1 cellular context compared by ENCODE assay signal in the genomic region with DNA sequence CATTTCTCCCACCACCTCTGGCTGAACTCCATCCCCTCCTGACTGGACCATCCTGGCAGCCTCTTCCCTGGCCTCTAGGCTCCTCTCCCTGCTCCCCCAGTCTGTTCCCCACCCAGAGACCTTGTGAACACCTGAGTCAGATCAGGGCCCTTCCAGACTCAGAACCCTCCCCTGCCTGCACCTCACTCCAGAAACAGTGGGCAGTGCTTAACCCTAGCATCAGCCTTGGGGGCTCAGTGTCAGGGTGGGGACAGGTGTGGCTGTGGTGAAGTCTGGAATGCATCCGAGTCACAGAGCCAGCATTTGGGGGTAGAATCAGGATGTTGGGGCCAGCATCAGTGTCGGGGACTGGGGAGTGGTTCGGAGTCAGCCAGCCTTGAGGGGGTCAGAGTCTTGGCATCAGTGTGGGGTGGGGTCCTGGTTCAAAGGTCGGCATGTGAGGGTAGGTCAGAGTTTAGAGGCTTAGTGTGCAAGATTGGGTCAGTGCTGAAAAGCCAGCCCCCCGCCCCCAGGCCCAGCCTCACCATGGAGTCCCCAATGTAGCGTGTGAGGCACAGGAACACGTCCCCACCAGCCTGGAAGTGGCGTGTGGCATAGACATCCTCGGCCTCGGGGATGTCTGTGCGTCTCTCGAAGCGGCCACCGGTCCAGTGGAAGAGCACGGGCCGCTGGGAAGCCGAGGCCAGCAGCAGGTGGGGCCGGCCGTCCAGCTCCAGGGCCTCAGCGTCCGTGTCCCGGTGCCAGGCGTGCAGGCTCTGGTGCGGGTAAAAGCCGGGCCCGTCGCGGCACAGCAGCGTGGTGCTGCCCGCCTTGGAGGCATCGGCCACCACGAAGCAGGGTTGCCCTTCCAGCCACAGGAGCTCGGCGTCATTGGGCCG.
TF ChIP-seq lines count a peak whose summit lies in the region.

No MANE protein-coding gene starts in this region.

TF ChIP-seq in HepG2, 621 proteins besides CTCF, POLR2A, EP300 and RAD21:
- TF ChIP-seq SALL1 (CRISPR knock-in tag; IDR thresholded peaks at IDR 0.05): peak; percentile 7; the same call in 1 of the 2 replicates
- no peak for TF ChIP-seq ZNF619 (CRISPR knock-in tag; IDR thresholded peaks at IDR 0.05)
- TF ChIP-seq, protein P1, sequence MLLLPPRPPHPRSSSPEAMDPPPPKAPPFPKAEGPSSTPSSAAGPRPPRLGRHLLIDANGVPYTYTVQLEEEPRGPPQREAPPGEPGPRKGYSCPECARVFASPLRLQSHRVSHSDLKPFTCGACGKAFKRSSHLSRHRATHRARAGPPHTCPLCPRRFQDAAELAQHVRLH (CRISPR knock-in tag; IDR thresholded peaks at IDR 0.05; ENCODE audit: borderline replicate concordance, low read depth): no peak
- TF ChIP-seq, protein P2, sequence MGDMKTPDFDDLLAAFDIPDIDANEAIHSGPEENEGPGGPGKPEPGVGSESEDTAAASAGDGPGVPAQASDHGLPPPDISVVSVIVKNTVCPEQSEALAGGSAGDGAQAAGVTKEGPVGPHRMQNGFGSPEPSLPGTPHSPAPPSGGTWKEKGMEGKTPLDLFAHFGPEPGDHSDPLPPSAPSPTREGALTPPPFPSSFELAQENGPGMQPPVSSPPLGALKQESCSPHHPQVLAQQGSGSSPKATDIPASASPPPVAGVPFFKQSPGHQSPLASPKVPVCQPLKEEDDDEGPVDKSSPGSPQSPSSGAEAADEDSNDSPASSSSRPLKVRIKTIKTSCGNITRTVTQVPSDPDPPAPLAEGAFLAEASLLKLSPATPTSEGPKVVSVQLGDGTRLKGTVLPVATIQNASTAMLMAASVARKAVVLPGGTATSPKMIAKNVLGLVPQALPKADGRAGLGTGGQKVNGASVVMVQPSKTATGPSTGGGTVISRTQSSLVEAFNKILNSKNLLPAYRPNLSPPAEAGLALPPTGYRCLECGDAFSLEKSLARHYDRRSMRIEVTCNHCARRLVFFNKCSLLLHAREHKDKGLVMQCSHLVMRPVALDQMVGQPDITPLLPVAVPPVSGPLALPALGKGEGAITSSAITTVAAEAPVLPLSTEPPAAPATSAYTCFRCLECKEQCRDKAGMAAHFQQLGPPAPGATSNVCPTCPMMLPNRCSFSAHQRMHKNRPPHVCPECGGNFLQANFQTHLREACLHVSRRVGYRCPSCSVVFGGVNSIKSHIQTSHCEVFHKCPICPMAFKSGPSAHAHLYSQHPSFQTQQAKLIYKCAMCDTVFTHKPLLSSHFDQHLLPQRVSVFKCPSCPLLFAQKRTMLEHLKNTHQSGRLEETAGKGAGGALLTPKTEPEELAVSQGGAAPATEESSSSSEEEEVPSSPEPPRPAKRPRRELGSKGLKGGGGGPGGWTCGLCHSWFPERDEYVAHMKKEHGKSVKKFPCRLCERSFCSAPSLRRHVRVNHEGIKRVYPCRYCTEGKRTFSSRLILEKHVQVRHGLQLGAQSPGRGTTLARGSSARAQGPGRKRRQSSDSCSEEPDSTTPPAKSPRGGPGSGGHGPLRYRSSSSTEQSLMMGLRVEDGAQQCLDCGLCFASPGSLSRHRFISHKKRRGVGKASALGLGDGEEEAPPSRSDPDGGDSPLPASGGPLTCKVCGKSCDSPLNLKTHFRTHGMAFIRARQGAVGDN (CRISPR knock-in tag; IDR thresholded peaks at IDR 0.05): peak; percentile 63
- TF ChIP-seq ZNF747 (CRISPR knock-in tag; IDR thresholded peaks at IDR 0.05; ENCODE audit: borderline replicate concordance): 0 out of 2 replicates have a peak, but pooled peaks have one; percentile 40
TF ChIP-seq in HepG2: peak in this region for 3.
